ENCODE assay signal across 8 cellular contexts in the genomic region with DNA sequence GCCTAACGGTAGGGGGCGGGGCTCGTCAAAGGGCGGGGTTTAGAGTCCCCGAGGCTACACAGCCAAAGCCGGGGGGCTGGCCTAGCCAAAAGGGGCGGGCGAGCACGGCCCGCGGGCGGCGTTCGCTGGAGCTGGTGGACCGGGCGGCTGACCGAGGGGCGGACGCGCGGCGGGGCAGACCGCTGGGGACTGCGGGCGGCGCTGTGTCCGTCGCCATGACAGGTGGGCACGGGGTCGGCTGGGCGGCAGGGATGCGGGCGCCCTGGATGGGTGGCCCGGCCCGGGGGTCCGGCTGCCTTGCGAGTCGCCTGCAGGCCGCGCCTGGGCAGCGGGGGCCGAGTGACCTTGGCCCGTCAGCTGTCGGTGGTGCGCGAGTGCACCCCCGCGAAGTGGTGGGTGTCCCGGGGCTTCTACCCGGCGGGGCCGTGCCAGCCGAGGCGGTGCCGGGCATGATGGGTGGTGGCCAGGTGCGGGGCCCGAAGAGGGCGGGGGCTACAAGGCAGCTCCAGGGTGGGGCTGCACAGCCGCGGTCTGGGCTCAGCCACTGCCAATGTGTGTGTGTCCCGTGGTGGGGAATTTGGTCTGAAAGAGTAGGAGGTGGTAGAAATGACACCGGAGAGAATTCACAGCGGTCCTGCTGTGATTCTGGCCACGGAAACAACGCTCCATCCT. TPM values are rescaled to one million over a fixed set of nuclear protein-coding genes. Genes with fewer than 3 reads are reported as not detected.
A peak's percentile ranks its signal among the peaks of the same experiment; 100 is the strongest.
DNase-seq lines count a peak whose midpoint lies in the region; ATAC-seq and TF ChIP-seq lines count a peak whose summit lies in the region.

A gene with protein sequence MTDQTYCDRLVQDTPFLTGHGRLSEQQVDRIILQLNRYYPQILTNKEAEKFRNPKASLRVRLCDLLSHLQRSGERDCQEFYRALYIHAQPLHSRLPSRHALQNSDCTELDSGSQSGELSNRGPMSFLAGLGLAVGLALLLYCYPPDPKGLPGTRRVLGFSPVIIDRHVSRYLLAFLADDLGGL (plus strand): TSS at position 87 of the 672 bp plus-strand sequence. CDS start 129 bp downstream, at position 216.

- no peak for DNase-seq in A673 (ENCODE audit: low spot score)
- no peak for DNase-seq in SK-N-MC (ENCODE audit: low read depth, low spot score)
- DNase-seq in T47D (ENCODE audit: low read depth in 1 of 2, low spot score in 1 of 2) = peak; percentile 28 to 47
- peak; percentile 59 for DNase-seq in iPS-NIHi11 (ENCODE audit: low spot score)
- no peak for DNase-seq in SKM-1 treated with dmso at 0.1 percent for 144 hours (lab: John Stamatoyannopoulos, UW; ENCODE audit: unreplicated experiment)

- no peak for TF ChIP-seq CTCF in A673 (conservative IDR thresholded peaks at IDR 0.05; ENCODE audit: low read depth, low read length)

- no peaks in the 10 kb centered on the region for H3K27me3 ChIP-seq in A673 (replicated peaks; ENCODE audit: insufficient read depth, low read depth, low read length, poor library complexity)
- no peaks in the 10 kb centered on the region for H3K27me3 ChIP-seq in skeletal muscle satellite cell (ENCODE audit: control insufficient read depth, insufficient read depth, low read length)

- in situ Hi-C loops in T47D (cut with HindIII; ENCODE audit: low pct_unique_long_range_greater_than_20kb, low sequenced_read_pairs) = no loop called here

- H3K4me1 ChIP-seq in A673 (ENCODE audit: insufficient read depth, low read length, poor library complexity, severe bottlenecking) (peaks cover 20% of the 10 kb centered on the region), skeletal muscle satellite cell (ENCODE audit: control insufficient read depth, insufficient read depth, low read length) (peaks cover 37% of the 10 kb centered on the region)

- H3K4me2 ChIP-seq in skeletal muscle satellite cell (ENCODE audit: low read length) = peak within 1 kb of the TSS; percentile 93

- peak; percentile 76 for TF ChIP-seq POLR2A in GM18526 (IDR thresholded peaks at IDR 0.05; ENCODE audit: extremely low read depth, insufficient read length)

- peak; percentile 38 for ATAC-seq in HG03097 (IDR thresholded peaks at IDR 0.05; ENCODE audit: low FRiP score, unreplicated experiment)

- CTCF ChIA-PET in A673 (lab: Charles Lee) = no interaction called here

- H3K27ac ChIP-seq in A673 (ENCODE audit: low read depth, low read length, poor library complexity, severe bottlenecking) = peak within 1 kb of the TSS; percentile 91
- H3K27ac ChIP-seq in SK-N-MC = peak within 1 kb of the TSS; percentile 91

- peak within 1 kb of the TSS; percentile 98 for H3K4me3 ChIP-seq in A673 (ENCODE audit: low read depth, low read length, poor library complexity, severe bottlenecking)
- H3K4me3 ChIP-seq in SK-N-MC = peak within 1 kb of the TSS; percentile 85
- H3K4me3 ChIP-seq in skeletal muscle satellite cell (ENCODE audit: low read length) = peak within 1 kb of the TSS; percentile 82

- BruUV-seq in A673 (replicated peaks; lab: Mats Ljungman, UMichigan) = no TSS peak

- H3K9me3 ChIP-seq in A673 (ENCODE audit: low read depth, low read length, poor library complexity, severe bottlenecking) (no peaks in the 10 kb centered on the region), SK-N-MC (ENCODE audit: low read depth, low read length) (no peaks in the 10 kb centered on the region; the same call in 1 of the 2 replicates), skeletal muscle satellite cell (replicated peaks; ENCODE audit: low read length) (peaks cover 1% of the 10 kb centered on the region)

- POLR2A ChIA-PET in A673 (lab: Charles Lee; ENCODE audit: low non-redundant PET) = no interaction called here

- no peaks in the 10 kb centered on the region for H3K36me3 ChIP-seq in A673 (ENCODE audit: insufficient read depth, low read length, poor library complexity, severe bottlenecking)
- no peaks in the 10 kb centered on the region for H3K36me3 ChIP-seq in SK-N-MC (ENCODE audit: insufficient read depth, low read length)
- H3K36me3 ChIP-seq in skeletal muscle satellite cell (ENCODE audit: insufficient read depth, low read length) = peaks cover 5% of the 10 kb centered on the region

- H3K9ac ChIP-seq in SK-N-MC (ENCODE audit: insufficient read length) = peak within 1 kb of the TSS; percentile 87
- peak within 1 kb of the TSS; percentile 88 for H3K9ac ChIP-seq in skeletal muscle satellite cell (ENCODE audit: low read depth, low read length)

- intact Hi-C loops in A673 (cut with micrococcal nuclease; ENCODE audit: unreplicated experiment) = no loop called here

RNA-seq across cellular contexts. Expression of the gene that starts here (rescaled TPM):
- 12.2 and 16.2 TPM in 2 replicates for total RNA-seq in A673 (2021)
- 82.6 and 109 TPM in 2 replicates for total RNA-seq in skeletal muscle satellite cell (2012; rRNA removed)

Comparison
In these comparisons a context has a peak if more than half of its experiments do, and no peak if none do; other contexts are left out.
1. DNase-seq: peak in T47D (2 of 2) and iPS-NIHi11 (single experiment); none in A673 (single experiment), SK-N-MC (single experiment) and SKM-1 treated with dmso at 0.1 percent for 144 hours (single experiment).
2. Peak in every context shown above with its lines, with median percentiles within 50 percentile points of each other: H3K4me3 ChIP-seq.